In genomic region chrX:1484638-1485019, GRCh38 we compare ENCODE assay signal across 16 cellular contexts.
A peak's percentile ranks its signal among the peaks of the same experiment; 100 is the strongest.
DNase-seq lines count a peak whose midpoint lies in the region; ATAC-seq lines count a peak whose summit lies in the region.
"Had no signal": no experiment of that assay in that cellular context is flagged by ENCODE, and none has a peak within 500 bp of the region (broad histone marks: within the 10 kb centered on the region; RNA-seq: fewer than 3 reads in every experiment).

No MANE protein-coding gene starts in this region.

- peak overlapping the region; percentile 88 for H3K27ac Mint-ChIP-seq in dendritic cell treated with granulocyte-macrophage colony-stimulating factor and Interleukin-4, amounts not matched to agents 40 ng/mL and 50 ng/mL, for 4 days
- H3K27ac Mint-ChIP-seq: HFFc6 had no signal

- H3K4me3 Mint-ChIP-seq in dendritic cell treated with granulocyte-macrophage colony-stimulating factor and Interleukin-4, amounts not matched to agents 40 ng/mL and 50 ng/mL, for 4 days, result no peak overlapping the region
- H3K4me3 Mint-ChIP-seq: HFFc6 had no signal

- H3K4me3 ChIP-seq in GM08714 (ENCODE audit: low read length), result peak overlapping the region; percentile 12; the same call in 1 of the 2 replicates
- H3K4me3 ChIP-seq: hepatocyte had no signal

- ATAC-seq in GM19324 (IDR thresholded peaks at IDR 0.05; ENCODE audit: low FRiP score, unreplicated experiment), result no peak
- ATAC-seq: Right ventricle myocardium inferior had no signal

- intact Hi-C loops in dendritic cell treated with granulocyte-macrophage colony-stimulating factor and Interleukin-4, amounts not matched to agents 40 ng/mL and 50 ng/mL, for 4 days (cut with micrococcal nuclease), result no loop called here

- peaks cover 5% of the 10 kb centered on the region for H3K36me3 Mint-ChIP-seq in dendritic cell treated with granulocyte-macrophage colony-stimulating factor and Interleukin-4, amounts not matched to agents 40 ng/mL and 50 ng/mL, for 4 days (ENCODE audit: low read depth)

- DNase-seq in CD1c-positive myeloid dendritic cell (ENCODE audit: extremely low spot score) (peak; percentile 50), NAMALWA (ENCODE audit: low spot score) (peak; percentile 55), epidermal melanocyte (ENCODE audit: insufficient read length, low spot score) (no peak), NCI-H2029 treated with DMSO at 0.1 percent for 48 hours (lab: John Stamatoyannopoulos, UW) (no peak)
- no peak for DNase-seq in stimulated activated naive CD4-positive, alpha-beta T cell treated with Interleukin-2 at 50 U/mL for 16 hours (lab: John Stamatoyannopoulos, UW)
- DNase-seq: amniotic stem cell, DMS 273 treated with DMSO at 0.1 percent for 48 hours, HFFc6, kidney, NCI-H1930, trophoblast cell had no signal

- no peaks in the 10 kb centered on the region for H3K27me3 Mint-ChIP-seq in dendritic cell treated with granulocyte-macrophage colony-stimulating factor and Interleukin-4, amounts not matched to agents 40 ng/mL and 50 ng/mL, for 4 days

- H3K9me3 Mint-ChIP-seq in dendritic cell treated with granulocyte-macrophage colony-stimulating factor and Interleukin-4, amounts not matched to agents 40 ng/mL and 50 ng/mL, for 4 days, result peaks cover 1% of the 10 kb centered on the region

- H3K4me1 Mint-ChIP-seq in dendritic cell treated with granulocyte-macrophage colony-stimulating factor and Interleukin-4, amounts not matched to agents 40 ng/mL and 50 ng/mL, for 4 days (ENCODE audit: low read depth), result peaks cover 56% of the 10 kb centered on the region

Comparison
In these comparisons a context has a peak if more than half of its experiments do, and no peak if none do; other contexts are left out.
1. DNase-seq: peak in CD1c-positive myeloid dendritic cell (single experiment) and NAMALWA (single experiment); none in epidermal melanocyte (single experiment), stimulated activated naive CD4-positive, alpha-beta T cell treated with Interleukin-2 at 50 U/mL for 16 hours (single experiment) and NCI-H2029 treated with DMSO at 0.1 percent for 48 hours (single experiment).